In the genomic region with DNA sequence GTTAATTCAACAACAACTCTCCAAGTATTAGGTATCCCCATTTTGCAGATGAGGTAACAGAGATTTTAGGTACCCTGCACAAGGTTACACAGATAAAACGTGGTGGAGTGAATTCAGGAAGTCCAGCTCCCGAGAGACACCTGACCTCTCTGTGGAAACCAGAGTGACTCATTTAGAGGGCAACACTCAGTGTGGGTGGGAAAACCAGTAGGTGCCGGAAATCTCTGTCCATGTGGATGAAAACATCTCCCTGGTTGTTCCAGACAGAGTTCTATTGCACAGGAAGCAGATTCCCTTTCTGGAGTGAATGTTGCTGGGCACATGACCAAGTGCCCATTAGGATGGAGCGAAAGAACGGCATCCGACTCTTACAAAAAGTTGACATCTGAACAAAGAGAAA, we compare ENCODE assay signal across 18 cellular contexts.
A peak's percentile ranks its signal among the peaks of the same experiment; 100 is the strongest.
DNase-seq lines count a peak whose midpoint lies in the region; ATAC-seq, FAIRE-seq and TF ChIP-seq lines count a peak whose summit lies in the region.
"Had no signal": no experiment of that assay in that cellular context is flagged by ENCODE, and none has a peak within 500 bp of the region (broad histone marks: within the 10 kb centered on the region; RNA-seq: fewer than 3 reads in every experiment).

No MANE protein-coding gene starts in this region.

- H3K36me3 ChIP-seq in A673 (ENCODE audit: insufficient read depth, low read length, poor library complexity, severe bottlenecking) (no peaks in the 10 kb centered on the region), astrocyte (ENCODE audit: insufficient read depth, low read length) (no peaks in the 10 kb centered on the region), kidney epithelial cell (ENCODE audit: control insufficient read depth, insufficient read depth, low read length) (no peaks in the 10 kb centered on the region)
- H3K36me3 ChIP-seq: transverse colon had no signal

- intact Hi-C loops in A673 (cut with micrococcal nuclease; ENCODE audit: unreplicated experiment), result loop anchor here (5.0 kb wide), 1 partner anchor 83 kb away; no protein-coding TSS in a partner anchor

- no peak for FAIRE-seq in astrocyte (lab: Jason Lieb, UNC)
- FAIRE-seq: A204.1 had no signal

- no peak for ATAC-seq in GM21529 (IDR thresholded peaks at IDR 0.05; ENCODE audit: unreplicated experiment)
- ATAC-seq in GM21515 (IDR thresholded peaks at IDR 0.05; ENCODE audit: unreplicated experiment), result no peak
- ATAC-seq: left ventricle myocardium superior had no signal

- no peaks in the 10 kb centered on the region for H3K79me2 ChIP-seq in astrocyte (ENCODE audit: insufficient read depth, low read length)

- DNase-seq in A673 (ENCODE audit: low spot score), result peak; percentile 73
- peak; percentile 5 for DNase-seq in HK-2 (ENCODE audit: unreplicated experiment)
- DNase-seq in astrocyte (ENCODE audit: low read depth), result peak; percentile 85
- peak; percentile 38 for DNase-seq in kidney epithelial cell (ENCODE audit: low read depth)
- no peak for DNase-seq in HT-29 (ENCODE audit: low spot score)
- DNase-seq in stimulated activated CD4-positive, alpha-beta T cell treated with anti-CD3 and anti-CD28 coated beads, Interleukin-12 subunit alpha, Interleukin-12 subunit beta, amount 100 ng/mL, for 4 hours, result no peak
- DNase-seq: activated T-cell treated with anti-CD3 and anti-CD28 coated beads for 4 hours; GOT3; left ventricle myocardium superior; NCI-H2029; NCI-H524; SK-N-SH; stimulated activated naive CD4-positive, alpha-beta T cell treated with Interleukin-2 at 50 U/mL for 16 hours; transverse colon had no signal

- no peak for TF ChIP-seq CTCF in A673 (conservative IDR thresholded peaks at IDR 0.05; ENCODE audit: low read depth, low read length)
- no peak for TF ChIP-seq CTCF in astrocyte (IDR thresholded peaks at IDR 0.05; ENCODE audit: insufficient read depth, low read depth, low read length)
- TF ChIP-seq CTCF in kidney epithelial cell (IDR thresholded peaks at IDR 0.05; ENCODE audit: insufficient read depth, low read length, poor library complexity, severe bottlenecking), result no peak

- CTCF ChIA-PET in A673 (lab: Charles Lee), result no interaction called here

- H3K27me3 Mint-ChIP-seq in astrocyte (ENCODE audit: low read depth, unreplicated experiment), result no peaks in the 10 kb centered on the region
- H3K27me3 Mint-ChIP-seq: activated naive CD4-positive, alpha-beta T cell treated with anti-CD3 and anti-CD28 coated beads, Interleukin-2, amount 50 U/mL, for 24 hours had no signal

- no peaks in the 10 kb centered on the region for H3K9me3 ChIP-seq in A673 (ENCODE audit: low read depth, low read length, poor library complexity, severe bottlenecking)
- no peaks in the 10 kb centered on the region for H3K9me3 ChIP-seq in astrocyte (ENCODE audit: insufficient read depth, low read depth, low read length)
- H3K9me3 ChIP-seq: SK-N-SH, transverse colon had no signal

- H3K9me3 Mint-ChIP-seq in astrocyte (ENCODE audit: unreplicated experiment), result no peaks in the 10 kb centered on the region

- no peaks in the 10 kb centered on the region for H3K36me3 Mint-ChIP-seq in astrocyte (ENCODE audit: low read depth, unreplicated experiment)
- H3K36me3 Mint-ChIP-seq: activated naive CD4-positive, alpha-beta T cell treated with anti-CD3 and anti-CD28 coated beads, Interleukin-2, amount 50 U/mL, for 24 hours had no signal

- peak overlapping the region; percentile 24 for H2AFZ ChIP-seq in astrocyte (ENCODE audit: low read depth, low read length)

- H3K4me1 ChIP-seq in A673 (ENCODE audit: insufficient read depth, low read length, poor library complexity, severe bottlenecking) (peaks cover 92% of the 10 kb centered on the region), astrocyte (ENCODE audit: insufficient read depth, low read length) (peaks cover 10% of the 10 kb centered on the region)
- H3K4me1 ChIP-seq: transverse colon had no signal

- H3K4me2 ChIP-seq in astrocyte (ENCODE audit: low read length), result peak overlapping the region; percentile 16
- H3K4me2 ChIP-seq: SK-N-SH had no signal

- H3K27me3 ChIP-seq in A673 (replicated peaks; ENCODE audit: insufficient read depth, low read depth, low read length, poor library complexity) (no peaks in the 10 kb centered on the region), astrocyte (ENCODE audit: insufficient read depth, low read length) (no peaks in the 10 kb centered on the region), kidney epithelial cell (ENCODE audit: control insufficient read depth, insufficient read depth, low read length) (no peaks in the 10 kb centered on the region)
- H3K27me3 ChIP-seq: transverse colon had no signal

- H3K9ac ChIP-seq in astrocyte (ENCODE audit: low read length), result no peak overlapping the region
- H3K9ac ChIP-seq: SK-N-SH had no signal

- POLR2A ChIA-PET in A673 (lab: Charles Lee; ENCODE audit: low non-redundant PET), result interaction anchor here (0.5 kb wide), 1 partner anchor 74 kb away, joined by 6 read pairs; no protein-coding TSS in a partner anchor

- no peak overlapping the region for H3K4me3 ChIP-seq in A673 (ENCODE audit: low read depth, low read length, poor library complexity, severe bottlenecking)
- H3K4me3 ChIP-seq in astrocyte (ENCODE audit: insufficient read depth, low read depth, low read length), result no peak overlapping the region
- H3K4me3 ChIP-seq in kidney epithelial cell (ENCODE audit: low read depth, low read length), result no peak overlapping the region
- H3K4me3 ChIP-seq: transverse colon had no signal

- BruUV-seq in A673 (replicated peaks; lab: Mats Ljungman, UMichigan), result no TSS peak

- no peak overlapping the region for H3K27ac Mint-ChIP-seq in astrocyte (ENCODE audit: unreplicated experiment)
- H3K27ac Mint-ChIP-seq: activated naive CD4-positive, alpha-beta T cell treated with anti-CD3 and anti-CD28 coated beads, Interleukin-2, amount 50 U/mL, for 24 hours had no signal

- H3K27ac ChIP-seq in A673 (ENCODE audit: low read depth, low read length, poor library complexity, severe bottlenecking) (peak overlapping the region; percentile 97), astrocyte (ENCODE audit: low read depth, low read length) (no peak overlapping the region)
- H3K27ac ChIP-seq: transverse colon had no signal

- no peaks in the 10 kb centered on the region for H4K20me1 ChIP-seq in astrocyte (ENCODE audit: insufficient read depth, low read length)

- H3K4me3 Mint-ChIP-seq in astrocyte (ENCODE audit: unreplicated experiment), result no peak overlapping the region
- H3K4me3 Mint-ChIP-seq: activated naive CD4-positive, alpha-beta T cell treated with anti-CD3 and anti-CD28 coated beads, Interleukin-2, amount 50 U/mL, for 24 hours had no signal

- H3K4me1 Mint-ChIP-seq in astrocyte (ENCODE audit: low read depth, unreplicated experiment), result peaks cover 44% of the 10 kb centered on the region
- H3K4me1 Mint-ChIP-seq: activated naive CD4-positive, alpha-beta T cell treated with anti-CD3 and anti-CD28 coated beads, Interleukin-2, amount 50 U/mL, for 24 hours had no signal

Comparison
In these comparisons a context has a peak if more than half of its experiments do, and no peak if none do; other contexts are left out.
1. DNase-seq: peak in A673 (single experiment), HK-2 (single experiment), astrocyte (single experiment) and kidney epithelial cell (single experiment); none in HT-29 (single experiment) and stimulated activated CD4-positive, alpha-beta T cell treated with anti-CD3 and anti-CD28 coated beads, Interleukin-12 subunit alpha, Interleukin-12 subunit beta, amount 100 ng/mL, for 4 hours (single experiment).